In genomic region chr5:14675865-14676300, GRCh38 we compare ENCODE assay signal across 9 cellular contexts. TPM values are rescaled to one million over a fixed set of nuclear protein-coding genes. Genes with fewer than 3 reads are reported as not detected.
A peak's percentile ranks its signal among the peaks of the same experiment; 100 is the strongest.
DNase-seq lines count a peak whose midpoint lies in the region; ATAC-seq, FAIRE-seq and TF ChIP-seq lines count a peak whose summit lies in the region.
"Had no signal": no experiment of that assay in that cellular context is flagged by ENCODE, and none has a peak within 500 bp of the region (broad histone marks: within the 10 kb centered on the region; RNA-seq: fewer than 3 reads in every experiment).

No MANE protein-coding gene starts in this region.

- peaks cover 61% of the 10 kb centered on the region for H3K36me3 Mint-ChIP-seq in activated CD4-positive, alpha-beta memory T cell treated with anti-CD3 and anti-CD28 coated beads, Interleukin-2, amount 10 ng/mL, durations not matched to agents 7 days and 5 days (ENCODE audit: low read depth)

- no peaks in the 10 kb centered on the region for H3K27me3 Mint-ChIP-seq in activated CD4-positive, alpha-beta memory T cell treated with anti-CD3 and anti-CD28 coated beads, Interleukin-2, amount 10 ng/mL, durations not matched to agents 7 days and 5 days

- H3K4me1 ChIP-seq in small intestine (ENCODE audit: control insufficient read depth in 2 of 2, insufficient read depth in 1 of 2, low read depth in 1 of 2, low read length in 1 of 2) = peaks cover 1 to 13% of the 10 kb centered on the region in 2 donors
- H3K4me1 ChIP-seq: parathyroid adenoma had no signal

- no peaks in the 10 kb centered on the region for H3K9me3 Mint-ChIP-seq in activated CD4-positive, alpha-beta memory T cell treated with anti-CD3 and anti-CD28 coated beads, Interleukin-2, amount 10 ng/mL, durations not matched to agents 7 days and 5 days

- peak; percentile 42 for ATAC-seq in GM19328 (IDR thresholded peaks at IDR 0.05; ENCODE audit: unreplicated experiment)
- peak; percentile 46 for ATAC-seq in HG03280 (IDR thresholded peaks at IDR 0.05; ENCODE audit: unreplicated experiment)

- peak overlapping the region; percentile 64 for H3K4me3 Mint-ChIP-seq in activated CD4-positive, alpha-beta memory T cell treated with anti-CD3 and anti-CD28 coated beads, Interleukin-2, amount 10 ng/mL, durations not matched to agents 7 days and 5 days

- H3K9me3 ChIP-seq in small intestine (ENCODE audit: control insufficient read depth, low read depth) = no peaks in the 10 kb centered on the region

- POLR2A ChIA-PET in activated CD4-positive, alpha-beta memory T cell treated with anti-CD3 and anti-CD28 coated beads, Interleukin-2, amount 10 ng/mL, durations not matched to agents 7 days and 5 days (lab: Charles Lee) = interaction anchor here (1.1 to 3.8 kb wide), 6 partner anchors 8 to 310 kb away, joined by 3 to 19 read pairs (median 7); partner anchors contain the start of gene OTULIN
- POLR2A ChIA-PET in HEK293T (lab: Yijun Ruan, JAX) = no interaction called here

- H3K4me1 Mint-ChIP-seq in activated CD4-positive, alpha-beta memory T cell treated with anti-CD3 and anti-CD28 coated beads, Interleukin-2, amount 10 ng/mL, durations not matched to agents 7 days and 5 days = peaks cover 76% of the 10 kb centered on the region

- FAIRE-seq in small intestine (lab: Jason Lieb, UNC) = no peak

- WGBS in small intestine, 3 donors = 46 to 75% (median 52%) methylated on average over 6 of the region's 6 CpGs

- no peaks in the 10 kb centered on the region for H3K27me3 ChIP-seq in small intestine (ENCODE audit: control insufficient read depth in 2 of 2, insufficient read depth in 2 of 2, low read length in 2 of 2)

- no peak overlapping the region for H3K4me3 ChIP-seq in small intestine (ENCODE audit: low read depth in 1 of 2, low read length in 2 of 2)

- H3K27ac ChIP-seq in small intestine (ENCODE audit: low read depth in 1 of 2, low read length in 1 of 2) = peak overlapping the region; percentile 2 to 24
- H3K27ac ChIP-seq: parathyroid adenoma had no signal

- peak overlapping the region; percentile 92 for H3K27ac Mint-ChIP-seq in activated CD4-positive, alpha-beta memory T cell treated with anti-CD3 and anti-CD28 coated beads, Interleukin-2, amount 10 ng/mL, durations not matched to agents 7 days and 5 days

- in situ Hi-C loops in G401 (cut with HindIII; ENCODE audit: low sequenced_read_pairs) = no loop called here

- H3K36me3 ChIP-seq in small intestine (ENCODE audit: control insufficient read depth in 2 of 2, insufficient read depth in 2 of 2, low read length in 2 of 2) = peaks cover 0 to 19% of the 10 kb centered on the region in 2 donors

- DNase-seq in AML-193 (lab: John Stamatoyannopoulos, UW) = peak; percentile 65 to 73
- DNase-seq in activated CD4-positive, alpha-beta memory T cell treated with anti-CD3 and anti-CD28 coated beads, Interleukin-2, amount 10 ng/mL, durations not matched to agents 7 days and 5 days = no peak
- DNase-seq in small intestine = no peak
- DNase-seq in HEK293T (ENCODE audit: extremely low spot score) = no peak
- DNase-seq in G401 (ENCODE audit: low spot score) = no peak
- DNase-seq in nucleus accumbens (lab: John Stamatoyannopoulos, UW) = no peak

- CTCF ChIA-PET in activated CD4-positive, alpha-beta memory T cell treated with anti-CD3 and anti-CD28 coated beads, Interleukin-2, amount 10 ng/mL, durations not matched to agents 7 days and 5 days (lab: Charles Lee) = interaction anchor here (0.6 to 2.0 kb wide), 5 partner anchors 9 to 327 kb away, joined by 3 to 9 read pairs (median 7); no protein-coding TSS in a partner anchor
- CTCF ChIA-PET in HEK293T (lab: Yijun Ruan, JAX) = no interaction called here

TF ChIP-seq in HEK293T, 16 proteins besides CTCF, POLR2A, EP300 and RAD21:
- TF ChIP-seq LEF1 (IDR thresholded peaks at IDR 0.05; ENCODE audit: borderline replicate concordance) (no peak), ELF4 (IDR thresholded peaks at IDR 0.05) (no peak), SUZ12 (IDR thresholded peaks at IDR 0.05) (no peak), FOXK2 (IDR thresholded peaks at IDR 0.05) (no peak), FOXM1 (IDR thresholded peaks at IDR 0.05; ENCODE audit: borderline replicate concordance) (no peak), BHLHE40 (IDR thresholded peaks at IDR 0.05; ENCODE audit: borderline replicate concordance) (no peak), ARNT (IDR thresholded peaks at IDR 0.05) (no peak)

RNA-seq across cellular contexts. Expression of gene OTULIN, which starts 11.4 kb away (rescaled TPM):
- 10 to 100 TPM; 69.6 to 71.7 TPM for total RNA-seq in activated CD4-positive, alpha-beta memory T cell treated with anti-CD3 and anti-CD28 coated beads, Interleukin-2, amount 10 ng/mL, durations not matched to agents 7 days and 5 days
- 1 to 10 TPM; 3.1 to 8.4 (median 3.2) TPM for polyA plus RNA-seq in small intestine
- 23.5 and 32.8 TPM in 2 replicates for total RNA-seq in G401 (2014; rRNA removed; shearing (Covaris generic))

Comparison
In these comparisons a context has a peak if more than half of its experiments do, and no peak if none do; other contexts are left out.
1. DNase-seq: peak in AML-193 (2 of 2); none in activated CD4-positive, alpha-beta memory T cell treated with anti-CD3 and anti-CD28 coated beads, Interleukin-2, amount 10 ng/mL, durations not matched to agents 7 days and 5 days (single experiment), small intestine (single experiment), HEK293T (single experiment), G401 (single experiment) and nucleus accumbens (0 of 56).